Comparison of ENCODE assay signal across 16 cellular contexts in genomic region chr2:117850461-117850860, GRCh38. TPM values are rescaled to one million over a fixed set of nuclear protein-coding genes. Genes with fewer than 3 reads are reported as not detected.
A peak's percentile ranks its signal among the peaks of the same experiment; 100 is the strongest.
DNase-seq lines count a peak whose midpoint lies in the region; ATAC-seq and TF ChIP-seq lines count a peak whose summit lies in the region.
"Had no signal": no experiment of that assay in that cellular context is flagged by ENCODE, and none has a peak within 500 bp of the region (broad histone marks: within the 10 kb centered on the region; RNA-seq: fewer than 3 reads in every experiment).

No MANE protein-coding gene starts in this region.

- no peak for DNase-seq in OCI-LY7 (ENCODE audit: low spot score)
- DNase-seq in neuronal stem cell (ENCODE audit: low spot score): no peak
- no peak for DNase-seq in progenitor cell of endocrine pancreas (ENCODE audit: low spot score, unreplicated experiment)
- DNase-seq in stimulated activated naive CD4-positive, alpha-beta T cell treated with Interleukin-2 at 50 U/mL for 16 hours (lab: John Stamatoyannopoulos, UW): no peak
- DNase-seq: C1 segment of cervical spinal cord; Calu3; CD4-positive, alpha-beta T cell; DMS153; DMS79 treated with DMSO at 0.1 percent for 48 hours; EL had no signal

- H3K27me3 Mint-ChIP-seq in progenitor cell of endocrine pancreas: peaks cover 85% of the 10 kb centered on the region

- TF ChIP-seq CTCF in HEK293 (tag by site-specific recombination; IDR thresholded peaks at IDR 0.05) (no peak), OCI-LY7 (conservative IDR thresholded peaks at IDR 0.05; ENCODE audit: low read length) (no peak), progenitor cell of endocrine pancreas (IDR thresholded peaks at IDR 0.05; ENCODE audit: unreplicated experiment) (no peak)

- peaks cover 10% of the 10 kb centered on the region for H3K4me1 Mint-ChIP-seq in progenitor cell of endocrine pancreas (ENCODE audit: low read depth)
- H3K4me1 Mint-ChIP-seq: B cell had no signal

- peak overlapping the region; percentile 69 for H2AFZ ChIP-seq in OCI-LY7 (ENCODE audit: low read length)
- H2AFZ ChIP-seq in neuronal stem cell (ENCODE audit: low read length): peak overlapping the region; percentile 78

- H3K27me3 ChIP-seq in iPS-18a (ENCODE audit: control insufficient read depth, insufficient read depth, low read length): no peaks in the 10 kb centered on the region
- H3K27me3 ChIP-seq in neuronal stem cell (ENCODE audit: control insufficient read depth in 3 of 3, insufficient read depth in 3 of 3, low read depth in 1 of 3, low read length in 3 of 3): no peaks in the 10 kb centered on the region

- H4K8ac ChIP-seq in neuronal stem cell (ENCODE audit: low read depth, low read length): no peak overlapping the region

- no peak overlapping the region for H3K4me3 ChIP-seq in HEK293 (ENCODE audit: low read depth, low read length)
- H3K4me3 ChIP-seq in OCI-LY7 (ENCODE audit: low read depth, low read length, poor library complexity, severe bottlenecking): no peak overlapping the region
- peak overlapping the region; percentile 40 for H3K4me3 ChIP-seq in iPS-18a (ENCODE audit: low read length)
- no peak overlapping the region for H3K4me3 ChIP-seq in neuronal stem cell (ENCODE audit: low read length in 2 of 2)

- H2AK5ac ChIP-seq in neuronal stem cell (ENCODE audit: low read depth, low read length): no peak overlapping the region

- H3K27ac ChIP-seq in HEK293 (ENCODE audit: extremely low read depth, low read depth, low read length) (no peak overlapping the region), OCI-LY7 (ENCODE audit: low read depth, low read length, poor library complexity, severe bottlenecking) (no peak overlapping the region), iPS-18a (ENCODE audit: low read length) (no peak overlapping the region), neuronal stem cell (replicated peaks; ENCODE audit: low read length) (no peak overlapping the region)

- no peak for ATAC-seq in GM19328 (IDR thresholded peaks at IDR 0.05; ENCODE audit: unreplicated experiment)
- ATAC-seq: HCT116 had no signal

- H3K9me3 ChIP-seq in HEK293 (ENCODE audit: control insufficient read depth, insufficient read depth, low read depth, low read length): no peaks in the 10 kb centered on the region
- H3K9me3 ChIP-seq in OCI-LY7 (ENCODE audit: low read length): peaks cover 8% of the 10 kb centered on the region; the same call in 1 of the 2 replicates
- no peaks in the 10 kb centered on the region for H3K9me3 ChIP-seq in iPS-18a (ENCODE audit: control insufficient read depth, low read depth, low read length)
- H3K9me3 ChIP-seq in neuronal stem cell (replicated peaks in 1 of 2; ENCODE audit: control insufficient read depth in 2 of 2, insufficient read depth in 1 of 2, low read depth in 1 of 2, low read length in 2 of 2): peaks cover 4 to 6% of the 10 kb centered on the region in 2 donors

- H3K9ac ChIP-seq in iPS-18a (ENCODE audit: low read length) (no peak overlapping the region), neuronal stem cell (ENCODE audit: low read depth, low read length, poor library complexity) (no peak overlapping the region)

- CTCF ChIA-PET in HEK293 (lab: Yijun Ruan, JAX) (interaction anchor here (0.5 kb wide), 1 partner anchor 380 kb away, joined by 4 read pairs; no protein-coding TSS in a partner anchor), OCI-LY7 (lab: Charles Lee; ENCODE audit: unreplicated experiment) (interaction anchor here (1.4 kb wide), 1 partner anchor 69 kb away, joined by 4 read pairs; no protein-coding TSS in a partner anchor)

- peaks cover 4% of the 10 kb centered on the region; the same call in 1 of the 2 replicates for H3K4me1 ChIP-seq in HEK293 (ENCODE audit: control insufficient read depth, insufficient read depth, low read length)
- peaks cover 30% of the 10 kb centered on the region for H3K4me1 ChIP-seq in OCI-LY7 (ENCODE audit: insufficient read depth, low read length, poor library complexity, severe bottlenecking)
- H3K4me1 ChIP-seq in iPS-18a (ENCODE audit: control insufficient read depth, low read depth, low read length): peaks cover 25% of the 10 kb centered on the region
- peaks cover 2 to 5% of the 10 kb centered on the region in 2 donors for H3K4me1 ChIP-seq in neuronal stem cell (ENCODE audit: control insufficient read depth in 2 of 2, insufficient read depth in 1 of 2, low read depth in 1 of 2, low read length in 2 of 2)

- H3K9me3 Mint-ChIP-seq in progenitor cell of endocrine pancreas (ENCODE audit: low read depth): no peaks in the 10 kb centered on the region
- H3K9me3 Mint-ChIP-seq: CD4-positive, alpha-beta T cell had no signal

- H3K36me3 ChIP-seq in HEK293 (ENCODE audit: control insufficient read depth in 2 of 2, insufficient read depth in 1 of 2, low read length in 2 of 2): no peaks in the 10 kb centered on the region
- H3K36me3 ChIP-seq in OCI-LY7 (ENCODE audit: insufficient read depth, low read length): no peaks in the 10 kb centered on the region; the same call in 1 of the 2 replicates
- H3K36me3 ChIP-seq in iPS-18a (ENCODE audit: control insufficient read depth, low read depth, low read length): no peaks in the 10 kb centered on the region
- no peaks in the 10 kb centered on the region for H3K36me3 ChIP-seq in neuronal stem cell (replicated peaks in 1 of 2; ENCODE audit: control insufficient read depth in 2 of 2, insufficient read depth in 2 of 2, low read length in 2 of 2)

- H4K20me1 ChIP-seq in OCI-LY7 (ENCODE audit: insufficient read depth, low read length): no peaks in the 10 kb centered on the region

- H3K79me1 ChIP-seq in neuronal stem cell (ENCODE audit: low read depth, low read length): no peaks in the 10 kb centered on the region

- no peak overlapping the region for H3K27ac Mint-ChIP-seq in progenitor cell of endocrine pancreas
- H3K27ac Mint-ChIP-seq: B cell; CD4-positive, alpha-beta T cell; IgD-negative memory B cell had no signal

- no peak overlapping the region for H4K91ac ChIP-seq in neuronal stem cell (ENCODE audit: low read depth, low read length, poor library complexity)

- no TSS peak for BruUV-seq in OCI-LY7 (replicated peaks; lab: Mats Ljungman, UMichigan)

- H3K9me2 ChIP-seq in OCI-LY7 (ENCODE audit: insufficient read depth, low read length): no peaks in the 10 kb centered on the region

- H3K18ac ChIP-seq in neuronal stem cell (ENCODE audit: low read length): no peak overlapping the region

- POLR2A ChIA-PET in HEK293 (lab: Yijun Ruan, JAX): no interaction called here
- POLR2A ChIA-PET in OCI-LY7 (lab: Charles Lee): interaction anchor here (1.0 kb wide), 1 partner anchor 11 kb away, joined by 4 read pairs; no protein-coding TSS in a partner anchor

- intact Hi-C loops in OCI-LY7 (cut with micrococcal nuclease; ENCODE audit: unreplicated experiment): no loop called here

- no peak overlapping the region for H2BK120ac ChIP-seq in neuronal stem cell (ENCODE audit: low read depth, low read length)

- H2BK12ac ChIP-seq in neuronal stem cell (ENCODE audit: low read length): no peak overlapping the region

- H3K4ac ChIP-seq in neuronal stem cell (ENCODE audit: low read length): no peak overlapping the region

- H3K4me3 Mint-ChIP-seq in progenitor cell of endocrine pancreas (ENCODE audit: low read depth): no peak overlapping the region
- H3K4me3 Mint-ChIP-seq: B cell; CD4-positive, alpha-beta T cell; IgD-negative memory B cell had no signal

- H2BK5ac ChIP-seq in neuronal stem cell (ENCODE audit: low read length): no peak overlapping the region

- H3K4me2 ChIP-seq in OCI-LY7 (ENCODE audit: low read length) (peak overlapping the region; percentile 32), neuronal stem cell (ENCODE audit: insufficient read depth, low read length, poor library complexity, severe bottlenecking) (peak overlapping the region; percentile 47)

- no CpG with 5 or more reads among the region's 4 CpGs for WGBS in neuronal stem cell (ENCODE audit: extremely low coverage in 2 of 2, insufficient read length in 2 of 2, insufficient replicate concordance in 1 of 2), 2 donors

- no peaks in the 10 kb centered on the region for H3K36me3 Mint-ChIP-seq in progenitor cell of endocrine pancreas (ENCODE audit: insufficient read depth)

- H3K14ac ChIP-seq in neuronal stem cell (ENCODE audit: low read length): no peak overlapping the region

- H2BK15ac ChIP-seq in neuronal stem cell (ENCODE audit: low read length): no peak overlapping the region

- H3K23ac ChIP-seq in neuronal stem cell (ENCODE audit: low read depth, low read length, poor library complexity): no peak overlapping the region

- no peaks in the 10 kb centered on the region for H3K79me2 ChIP-seq in OCI-LY7 (ENCODE audit: insufficient read depth, low read depth, low read length)

TF ChIP-seq in HEK293, 187 proteins besides CTCF, POLR2A, EP300 and RAD21:
- TF ChIP-seq ZFHX2 (tag by site-specific recombination; conservative IDR thresholded peaks at IDR 0.05): peak; percentile 89
- TF ChIP-seq EGR2 (tag by site-specific recombination; IDR thresholded peaks at IDR 0.05; ENCODE audit: low read depth): peak; percentile 95
- no peak for TF ChIP-seq ZNF133 (tag by site-specific recombination; IDR thresholded peaks at IDR 0.05)

RNA-seq across cellular contexts. Expression of gene DDX18, which starts 36.0 kb away (rescaled TPM):
- total RNA-seq in OCI-LY7 (2014; rRNA removed; shearing (Covaris generic)): 61.1 and 68.5 TPM in 2 replicates
- 146 and 160 TPM in 2 replicates for total RNA-seq in OCI-LY7 (2022)
- 50.3 TPM for polyA plus RNA-seq in neuronal stem cell (2013, experiment 1 of 2)
- 55.4 TPM for polyA plus RNA-seq in neuronal stem cell (2013, experiment 2 of 2)
- 65.5 and 70.1 TPM in 2 replicates for total RNA-seq in progenitor cell of endocrine pancreas
